ENCODE assay signal across 4 cellular contexts in the genomic region with DNA sequence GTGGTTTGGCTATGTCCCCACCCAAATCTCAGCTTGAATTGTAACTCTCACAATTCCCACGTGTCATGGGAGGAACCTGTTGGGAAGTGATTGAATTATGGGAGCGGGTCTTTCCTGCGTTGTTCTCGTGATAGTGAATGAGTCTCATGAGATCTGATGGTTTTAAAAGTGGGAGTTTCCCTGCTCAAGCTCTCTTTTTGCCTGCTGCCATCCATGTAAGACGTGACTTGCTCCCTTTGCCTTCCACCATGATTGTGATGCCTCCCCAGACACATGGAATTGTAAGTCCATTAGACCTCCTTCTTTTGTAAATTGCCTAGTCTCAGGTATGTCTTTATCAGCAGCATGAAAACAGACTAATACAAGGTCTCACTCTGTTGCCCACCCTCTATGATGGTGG. TPM values are rescaled to one million over a fixed set of nuclear protein-coding genes. Genes with fewer than 3 reads are reported as not detected.
A peak's percentile ranks its signal among the peaks of the same experiment; 100 is the strongest.
DNase-seq lines count a peak whose midpoint lies in the region; ATAC-seq, FAIRE-seq and TF ChIP-seq lines count a peak whose summit lies in the region.
"Not testable (repeated sequence)": the region's sequence is repeated elsewhere in the genome, so short reads cannot be mapped to it uniquely, and the experiment has no call there.
"Had no signal": no experiment of that assay in that cellular context is flagged by ENCODE, and none has a peak within 500 bp of the region (broad histone marks: within the 10 kb centered on the region; RNA-seq: fewer than 3 reads in every experiment).

No MANE protein-coding gene starts in this region.

- not testable (repeated sequence) for ATAC-seq in K562

- intact Hi-C loops in K562 (cut with micrococcal nuclease), result not testable (repeated sequence)

- not testable (repeated sequence) for H3K4me3 ChIP-seq in K562

- not testable (repeated sequence) for H2AFZ ChIP-seq in K562 (ENCODE audit: low read depth, low read length)

- TF ChIP-seq EP300 in K562 (IDR thresholded peaks at IDR 0.05; ENCODE audit: low read length), result not testable (repeated sequence)

- H3K4me1 ChIP-seq in K562 (replicated peaks in 1 of 2; ENCODE audit: control insufficient read depth in 2 of 2, insufficient read depth in 2 of 2, low read length in 2 of 2), result not testable (repeated sequence)

- not testable (repeated sequence) for H3K9me3 ChIP-seq in K562 (replicated peaks; ENCODE audit: control insufficient read depth, insufficient read depth, low read depth, low read length)

- not testable (repeated sequence) for H3K4me2 ChIP-seq in K562 (ENCODE audit: insufficient read depth, low read length)

- H3K27ac ChIP-seq in K562 (ENCODE audit: extremely low read depth, low read depth, low read length), result not testable (repeated sequence)

- 3% methylated on average over 5 of the region's 5 CpGs for WGBS in K562 (ENCODE audit: insufficient coverage, low coverage, missing lambda C conversion rate)

- in situ Hi-C loops in K562 (cut with MboI), result not testable (repeated sequence)

- H3K79me2 ChIP-seq in K562 (ENCODE audit: control insufficient read depth, insufficient read depth, low read length), result not testable (repeated sequence)

- not testable (repeated sequence) for H3K36me3 ChIP-seq in K562 (ENCODE audit: control insufficient read depth, insufficient read depth, low read length)

- CTCF ChIA-PET in K562 (lab: Yijun Ruan, JAX; ENCODE audit: low intra/inter-chr PET ratio), result not testable (repeated sequence)

- not testable (repeated sequence) for H4K20me1 ChIP-seq in K562 (replicated peaks; ENCODE audit: control insufficient read depth, insufficient read depth, low read length)

- not testable (repeated sequence) for H3K27me3 ChIP-seq in K562 (ENCODE audit: control insufficient read depth in 2 of 2, insufficient read depth in 2 of 2, low read length in 2 of 2)

- TF ChIP-seq CTCF in K562 (IDR thresholded peaks at IDR 0.05 in 2 of 3, conservative IDR thresholded peaks at IDR 0.05 in 1 of 3; ENCODE audit: insufficient read depth in 2 of 3, low read depth in 1 of 3, low read length in 3 of 3), result not testable (repeated sequence)

- FAIRE-seq in K562 (lab: Jason Lieb, UNC), result not testable (repeated sequence)

- POLR2A ChIA-PET in K562 (lab: Yijun Ruan, JAX), result not testable (repeated sequence)

- BruUV-seq in K562 (replicated peaks; lab: Mats Ljungman, UMichigan), result not testable (repeated sequence)

- TF ChIP-seq POLR2A in K562 (conservative IDR thresholded peaks at IDR 0.05), result not testable (repeated sequence)

- not testable (repeated sequence) for DNase-seq in K562 (ENCODE audit: extremely low read depth in 1 of 4, low spot score in 3 of 4)

- H3K9me1 ChIP-seq in K562 (ENCODE audit: control insufficient read depth, insufficient read depth, low read length), result not testable (repeated sequence)

- TF ChIP-seq RAD21 in K562 (CRISPR knock-in tag; conservative IDR thresholded peaks at IDR 0.05 in 1 of 2, IDR thresholded peaks at IDR 0.05 in 1 of 2), result not testable (repeated sequence)

- H3K9ac ChIP-seq in K562 (ENCODE audit: insufficient read depth in 1 of 2, low read depth in 2 of 2, low read length in 2 of 2), result not testable (repeated sequence)

TF ChIP-seq in K562, 482 proteins besides CTCF, POLR2A, EP300 and RAD21:
- TF ChIP-seq ZNF431 (CRISPR knock-in tag; IDR thresholded peaks at IDR 0.05), result peak; percentile 95

RNA-seq across cellular contexts. Expression of a gene that starts 8.5 kb away (rescaled TPM):
- 20.8 and 46.3 TPM in 2 replicates for total RNA-seq in K562 (2011; cell fraction: chromatin; rRNA removed; ENCODE audit: low replicate concordance)
- 6.0 and 10.8 TPM in 2 replicates for total RNA-seq in K562 (2011; cell fraction: nucleolus; rRNA removed)
- total RNA-seq in K562 (2011; cell fraction: nucleoplasm; rRNA removed), result 16.0 and 16.2 TPM in 2 replicates
- total RNA-seq in K562 (2014; rRNA removed) (4.5 and 7.0 TPM in 2 replicates), K562 (2014; rRNA removed; fragmentation: Illumina TruSeq; extraction: Trizol) (9.4 and 10.5 TPM in 2 replicates), K562 (2015; rRNA removed; fragmentation: Illumina TruSeq; extraction: Trizol) (8.8 and 9.0 TPM in 2 replicates), K562 (2021) (13.0 and 13.5 TPM in 2 replicates)
- polyA plus RNA-seq in K562 (2011; rRNA removed) (6.8 and 8.1 TPM in 2 replicates), K562 (2014; fragmentation: Illumina TruSeq; extraction: Trizol) (12.8 and 13.6 TPM in 2 replicates), K562 (2014; fragmentation: Nextera tagmentation; extraction: Ambion mirVana) (1 to 10 TPM; 3.4 to 3.5 TPM), K562 (2014; rRNA removed) (7.3 and 9.9 TPM in 2 replicates)
- polyA plus RNA-seq in K562 (2011; cell fraction: cytosol; rRNA removed), result 4.7 and 5.2 TPM in 2 replicates
- 10.9 and 13.7 TPM in 2 replicates for polyA plus RNA-seq in K562 (2011; cell fraction: nucleus; rRNA removed)
- 6.1 and 6.9 TPM in 2 replicates for polyA plus RNA-seq in K562 (2012)
- polyA minus RNA-seq in K562 (2011; rRNA and poly(A)+ RNA removed), result 10.0 TPM in 2 replicates
- 7.6 and 8.6 TPM in 2 replicates for polyA minus RNA-seq in K562 (2011; cell fraction: cytosol; rRNA and poly(A)+ RNA removed)
- 15.6 and 22.0 TPM in 2 replicates for polyA minus RNA-seq in K562 (2011; cell fraction: nucleus; rRNA and poly(A)+ RNA removed)
- polyA plus RNA-seq: CD14-positive monocyte; CD4-positive, alpha-beta memory T cell; CD8-positive, alpha-beta memory T cell had no signal
